In genomic region chr2:161160226-161161073, GRCh38 we compare ENCODE assay signal across 1 cellular context.
TF ChIP-seq lines count a peak whose summit lies in the region.

TANK (plus strand) TSS chr2:161160428; CDS start chr2:161179663, 19,235 bp downstream.

TF ChIP-seq in HepG2, 621 proteins besides CTCF, POLR2A, EP300 and RAD21 (continued from another document and continues in another):
- TF ChIP-seq HMGXB4 (CRISPR knock-in tag; IDR thresholded peaks at IDR 0.05; ENCODE audit: borderline replicate concordance in 1 of 2, low read depth in 1 of 2), result peak; percentile 77 to 83
- TF ChIP-seq POLR2AphosphoS5 (IDR thresholded peaks at IDR 0.05; ENCODE audit: low read depth, low read length), result peak; percentile 79; the same call in 1 of the 2 replicates
- peak; percentile 81 for TF ChIP-seq RBFOX2 (IDR thresholded peaks at IDR 0.05; ENCODE audit: low read depth, low read length)
- TF ChIP-seq IRF1 (CRISPR knock-in tag; IDR thresholded peaks at IDR 0.05; ENCODE audit: low read depth), result no peak
- no peak for TF ChIP-seq ZNF567 (CRISPR knock-in tag; IDR thresholded peaks at IDR 0.05; ENCODE audit: borderline replicate concordance)
- TF ChIP-seq FOXC1 (CRISPR knock-in tag; IDR thresholded peaks at IDR 0.05; ENCODE audit: borderline replicate concordance), result peak; percentile 96
- TF ChIP-seq MAX (IDR thresholded peaks at IDR 0.05), result peak; percentile 54; the same call in 1 of the 2 replicates
- peak; percentile 95 for TF ChIP-seq TBL1XR1 (IDR thresholded peaks at IDR 0.05; ENCODE audit: borderline replicate concordance, low read length, partially characterized antibody)
- 0 out of 2 replicates have a peak, but pooled peaks have one; percentile 40 for TF ChIP-seq AKNA (CRISPR knock-in tag; IDR thresholded peaks at IDR 0.05; ENCODE audit: borderline replicate concordance)
- TF ChIP-seq PAF1 (CRISPR knock-in tag; IDR thresholded peaks at IDR 0.05), result no peak; the same call in 1 of the 2 replicates
- no peak for TF ChIP-seq ZNF382 (CRISPR knock-in tag; IDR thresholded peaks at IDR 0.05; ENCODE audit: borderline replicate concordance)
- 0 out of 2 replicates have a peak, but pooled peaks have one; percentile 13 for TF ChIP-seq ZNF7 (CRISPR knock-in tag; IDR thresholded peaks at IDR 0.05)
- peak; percentile 66 for TF ChIP-seq ZNF800 (CRISPR knock-in tag; IDR thresholded peaks at IDR 0.05)
- TF ChIP-seq RAD51 (IDR thresholded peaks at IDR 0.05; ENCODE audit: borderline replicate concordance), result no peak
- TF ChIP-seq TEAD2 (CRISPR knock-in tag; IDR thresholded peaks at IDR 0.05), result no peak
- TF ChIP-seq TARDBP (CRISPR knock-in tag; IDR thresholded peaks at IDR 0.05), result peak; percentile 88
- TF ChIP-seq RXRB (CRISPR knock-in tag; IDR thresholded peaks at IDR 0.05; ENCODE audit: borderline replicate concordance), result peak; percentile 90
- 0 out of 2 replicates have a peak, but pooled peaks have one; percentile 17 for TF ChIP-seq CC2D1A (CRISPR knock-in tag; IDR thresholded peaks at IDR 0.05)
- TF ChIP-seq TCF7L2 (IDR thresholded peaks at IDR 0.05; ENCODE audit: low read depth, low read length), result no peak
- TF ChIP-seq ZFP90 (CRISPR knock-in tag; IDR thresholded peaks at IDR 0.05; ENCODE audit: borderline replicate concordance), result peak; percentile 94
- TF ChIP-seq ZNF580 (CRISPR knock-in tag; IDR thresholded peaks at IDR 0.05; ENCODE audit: borderline replicate concordance, low read depth), result peak; percentile 70
- peak; percentile 72 for TF ChIP-seq ZNF503 (CRISPR knock-in tag; IDR thresholded peaks at IDR 0.05)
- TF ChIP-seq ZBTB25 (CRISPR knock-in tag; IDR thresholded peaks at IDR 0.05), result peak; percentile 93
- peak; percentile 60; the same call in 1 of the 2 replicates for TF ChIP-seq CREB1 (IDR thresholded peaks at IDR 0.05)
- TF ChIP-seq CREB1 (CRISPR knock-in tag; IDR thresholded peaks at IDR 0.05), result peak; percentile 82
- no peak for TF ChIP-seq ZBTB34 (CRISPR knock-in tag; IDR thresholded peaks at IDR 0.05)
- peak; percentile 76 for TF ChIP-seq KDM4B (CRISPR knock-in tag; IDR thresholded peaks at IDR 0.05)
- TF ChIP-seq ZNF207 (IDR thresholded peaks at IDR 0.05; ENCODE audit: borderline replicate concordance), result no peak
- TF ChIP-seq ZNF772 (CRISPR knock-in tag; IDR thresholded peaks at IDR 0.05), result peak; percentile 89
- peak; percentile 92 for TF ChIP-seq ZSCAN30 (CRISPR knock-in tag; IDR thresholded peaks at IDR 0.05)
- peak; percentile 15 for TF ChIP-seq ZBTB49 (CRISPR knock-in tag; IDR thresholded peaks at IDR 0.05; ENCODE audit: borderline replicate concordance)
- TF ChIP-seq CEBPZ (IDR thresholded peaks at IDR 0.05; ENCODE audit: low read length), result no peak
- TF ChIP-seq ZNF263 (CRISPR knock-in tag; IDR thresholded peaks at IDR 0.05), result peak; percentile 57; the same call in 1 of the 2 replicates
